Comparison of ENCODE assay signal across 1 cellular context in genomic region chr6:164106345-164106769, GRCh38.
TF ChIP-seq lines count a peak whose summit lies in the region.

No MANE protein-coding gene starts in this region.

TF ChIP-seq in K562, 482 proteins besides CTCF, POLR2A, EP300 and RAD21 (continued from another document and continues in another):
- TF ChIP-seq ZNF512 (tag; IDR thresholded peaks at IDR 0.05): no peak
- TF ChIP-seq BRCA1 (IDR thresholded peaks at IDR 0.05): no peak
- TF ChIP-seq BRCA1 (CRISPR knock-in tag; IDR thresholded peaks at IDR 0.05): no peak
- TF ChIP-seq E4F1 (CRISPR knock-in tag; IDR thresholded peaks at IDR 0.05; ENCODE audit: borderline replicate concordance): no peak
- TF ChIP-seq HDAC8 (tag; IDR thresholded peaks at IDR 0.05): 0 out of 2 replicates have a peak, but pooled peaks have one; percentile 20
- peak; percentile 90; the same call in 1 of the 2 replicates for TF ChIP-seq ZNF511 (CRISPR knock-in tag; IDR thresholded peaks at IDR 0.05)
- no peak for TF ChIP-seq SMAD2 (IDR thresholded peaks at IDR 0.05; ENCODE audit: low read depth, low read length)
- TF ChIP-seq E2F1 (CRISPR knock-in tag; IDR thresholded peaks at IDR 0.05): 0 out of 2 replicates have a peak, but pooled peaks have one; percentile 45
- no peak for TF ChIP-seq ZNF695 (CRISPR knock-in tag; IDR thresholded peaks at IDR 0.05)
- TF ChIP-seq ZNF639 (CRISPR knock-in tag; conservative IDR thresholded peaks at IDR 0.05 in 1 of 2, IDR thresholded peaks at IDR 0.05 in 1 of 2): no peak
- TF ChIP-seq BCLAF1 (IDR thresholded peaks at IDR 0.05; ENCODE audit: borderline replicate concordance in 1 of 2, control insufficient read depth in 1 of 2, low read depth in 2 of 2, low read length in 1 of 2): no peak
- TF ChIP-seq NCOA2 (IDR thresholded peaks at IDR 0.05; ENCODE audit: partially characterized antibody in 2 of 2): no peak
- TF ChIP-seq CREB3L1 (IDR thresholded peaks at IDR 0.05; ENCODE audit: borderline replicate concordance, low read depth): peak; percentile 41; the same call in 1 of the 2 replicates
- no peak for TF ChIP-seq MEF2D (tag; conservative IDR thresholded peaks at IDR 0.05; ENCODE audit: low read depth)
- no peak for TF ChIP-seq KLF1 (tag; IDR thresholded peaks at IDR 0.05)
- no peak for TF ChIP-seq ZBTB17 (CRISPR knock-in tag; IDR thresholded peaks at IDR 0.05)
- no peak for TF ChIP-seq IRF9 (tag; IDR thresholded peaks at IDR 0.05)
- TF ChIP-seq ZNF75A (CRISPR knock-in tag; IDR thresholded peaks at IDR 0.05): no peak
- no peak for TF ChIP-seq CBX1 (IDR thresholded peaks at IDR 0.05; ENCODE audit: low read depth)
- no peak for TF ChIP-seq ZNF140 (CRISPR knock-in tag; IDR thresholded peaks at IDR 0.05)
- TF ChIP-seq ARNT (IDR thresholded peaks at IDR 0.05): no peak
- no peak for TF ChIP-seq CBFA2T3 (IDR thresholded peaks at IDR 0.05)
- TF ChIP-seq ZNF175 (CRISPR knock-in tag; IDR thresholded peaks at IDR 0.05; ENCODE audit: low read depth): no peak; the same call in 1 of the 2 replicates
- no peak for TF ChIP-seq ZNF707 (CRISPR knock-in tag; conservative IDR thresholded peaks at IDR 0.05)
- no peak for TF ChIP-seq DNMT1 (IDR thresholded peaks at IDR 0.05)
- TF ChIP-seq SMARCB1 (IDR thresholded peaks at IDR 0.05; ENCODE audit: insufficient read length, low read depth): no peak
- no peak for TF ChIP-seq FOXJ2 (tag; IDR thresholded peaks at IDR 0.05)
- TF ChIP-seq NCOR1 (IDR thresholded peaks at IDR 0.05): no peak
- no peak for TF ChIP-seq ZSCAN32 (CRISPR knock-in tag; IDR thresholded peaks at IDR 0.05)
- no peak for TF ChIP-seq HEY1 (CRISPR knock-in tag; IDR thresholded peaks at IDR 0.05; ENCODE audit: borderline replicate concordance)
- TF ChIP-seq HDAC6 (IDR thresholded peaks at IDR 0.05; ENCODE audit: low read depth, low read length): no peak
- TF ChIP-seq ZBTB43 (CRISPR knock-in tag; IDR thresholded peaks at IDR 0.05): no peak
- no peak for TF ChIP-seq ARID3B (CRISPR knock-in tag; IDR thresholded peaks at IDR 0.05; ENCODE audit: borderline replicate concordance)
- TF ChIP-seq GMEB1 (CRISPR knock-in tag; IDR thresholded peaks at IDR 0.05): no peak
- TF ChIP-seq ATF4 (CRISPR knock-in tag; IDR thresholded peaks at IDR 0.05): no peak
- no peak for TF ChIP-seq MTA2 (IDR thresholded peaks at IDR 0.05; ENCODE audit: low read depth)
- no peak for TF ChIP-seq ZNF217 (CRISPR knock-in tag; IDR thresholded peaks at IDR 0.05)
- TF ChIP-seq ZNF12 (CRISPR knock-in tag; IDR thresholded peaks at IDR 0.05): no peak
- no peak for TF ChIP-seq SNRNP70 (optimal IDR thresholded peaks at IDR 0.05; ENCODE audit: low read depth, low read length)
- no peak for TF ChIP-seq ZFP1 (CRISPR knock-in tag; IDR thresholded peaks at IDR 0.05)
- TF ChIP-seq TAF1 (IDR thresholded peaks at IDR 0.05; ENCODE audit: control insufficient read depth, extremely low read depth, insufficient read depth, low read length, severe bottlenecking): no peak
- peak; percentile 56 for TF ChIP-seq TFAP4 (CRISPR knock-in tag; IDR thresholded peaks at IDR 0.05; ENCODE audit: borderline replicate concordance)
- no peak for TF ChIP-seq ZFX (CRISPR knock-in tag; IDR thresholded peaks at IDR 0.05)
- TF ChIP-seq ZNF24 (IDR thresholded peaks at IDR 0.05): no peak
